In the genomic region with DNA sequence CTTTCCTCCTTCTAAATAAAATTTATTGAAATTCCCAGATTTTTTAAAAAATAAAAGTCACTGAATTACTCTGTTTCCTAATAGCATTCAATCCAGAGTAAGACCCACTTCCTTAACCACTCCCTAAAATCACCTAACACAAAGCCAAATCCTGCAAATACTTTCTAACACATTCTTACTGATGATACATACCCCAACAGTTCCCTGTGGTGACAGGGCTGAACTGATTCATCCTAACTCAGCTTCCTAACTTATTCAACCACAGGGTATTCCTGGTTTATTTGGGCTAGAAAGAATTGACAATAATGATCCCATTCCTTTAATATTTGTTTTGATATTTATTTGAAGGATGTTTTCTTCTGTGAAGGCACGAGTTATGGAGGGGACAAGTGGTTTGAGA, we compare ENCODE assay signal across 12 cellular contexts. TPM values are rescaled to one million over a fixed set of nuclear protein-coding genes. Genes with fewer than 3 reads are reported as not detected.
DNase-seq lines count a peak whose midpoint lies in the region; FAIRE-seq and TF ChIP-seq lines count a peak whose summit lies in the region.
"Had no signal": no experiment of that assay in that cellular context is flagged by ENCODE, and none has a peak within 500 bp of the region (broad histone marks: within the 10 kb centered on the region; RNA-seq: fewer than 3 reads in every experiment).

No MANE protein-coding gene starts in this region.

- H3K4me3 ChIP-seq in fibroblast of mammary gland (ENCODE audit: control insufficient read depth, low read depth, low read length) (peak overlapping the region; percentile 70), retinal pigment epithelial cell (ENCODE audit: low read length) (peak overlapping the region; percentile 86)

- H3K36me3 Mint-ChIP-seq in CD14-positive monocyte, result peaks cover 0 to 3% of the 10 kb centered on the region in 2 donors

- DNase-seq in AG20443 (ENCODE audit: low spot score) (peak; percentile 15), T1000 (lab: John Stamatoyannopoulos, UW) (peak; percentile 10), fibroblast of mammary gland (ENCODE audit: low read depth) (peak; percentile 59), retinal pigment epithelial cell (ENCODE audit: low read depth) (no peak), retina (no peak), NCI-H1694 (lab: John Stamatoyannopoulos, UW) (no peak), urothelium cell line (ENCODE audit: low spot score) (no peak), CD14-positive monocyte (ENCODE audit: low spot score) (no peak)
- DNase-seq: activated naive CD4-positive, alpha-beta T cell treated with anti-CD3 and anti-CD28 coated beads, Interleukin-2, amount 10 ng/mL, durations not matched to agents 7 days and 5 days; effector CD4-positive, alpha-beta T cell; mucosa of descending colon; NCI-H446 treated with DMSO at 0.1 percent for 48 hours had no signal

- FAIRE-seq in urothelium cell line (lab: Jason Lieb, UNC), result no peak

- peaks cover 3 to 4% (median 3%) of the 10 kb centered on the region in 3 donors for H3K27me3 Mint-ChIP-seq in CD14-positive monocyte (ENCODE audit: low read depth in 3 of 3)

- peaks cover 37 to 76% (median 69%) of the 10 kb centered on the region in 7 donors for H3K9me3 Mint-ChIP-seq in CD14-positive monocyte

- peaks cover 2% of the 10 kb centered on the region for H3K4me1 Mint-ChIP-seq in CD14-positive monocyte
- H3K4me1 Mint-ChIP-seq: activated naive CD4-positive, alpha-beta T cell treated with anti-CD3 and anti-CD28 coated beads, Interleukin-2, amount 10 ng/mL, durations not matched to agents 7 days and 5 days had no signal

- intact Hi-C loops in CD14-positive monocyte (cut with micrococcal nuclease), result no loop called here

- no peak overlapping the region for H3K4me3 Mint-ChIP-seq in CD14-positive monocyte
- H3K4me3 Mint-ChIP-seq: activated naive CD4-positive, alpha-beta T cell treated with anti-CD3 and anti-CD28 coated beads, Interleukin-2, amount 10 ng/mL, durations not matched to agents 7 days and 5 days had no signal

- H3K27ac Mint-ChIP-seq in CD14-positive monocyte, result no peak overlapping the region
- H3K27ac Mint-ChIP-seq: activated naive CD4-positive, alpha-beta T cell treated with anti-CD3 and anti-CD28 coated beads, Interleukin-2, amount 10 ng/mL, durations not matched to agents 7 days and 5 days had no signal

- TF ChIP-seq CTCF in fibroblast of mammary gland (conservative IDR thresholded peaks at IDR 0.05; ENCODE audit: control insufficient read depth, insufficient read depth, low read depth, low read length) (no peak), retinal pigment epithelial cell (conservative IDR thresholded peaks at IDR 0.05; ENCODE audit: low read depth, low read length) (no peak), CD14-positive monocyte (IDR thresholded peaks at IDR 0.05) (no peak)

RNA-seq across cellular contexts. Expression of gene ZNF300, which starts 40.7 kb away (rescaled TPM):
- under 1 TPM; 0.26 to 0.52 TPM for polyA plus RNA-seq in CD14-positive monocyte

Comparison
In these comparisons a context has a peak if more than half of its experiments do, and no peak if none do; other contexts are left out.
1. DNase-seq: peak in AG20443 (single experiment), T1000 (single experiment) and fibroblast of mammary gland (single experiment); none in retinal pigment epithelial cell (single experiment), retina (single experiment), NCI-H1694 (single experiment), urothelium cell line (single experiment) and CD14-positive monocyte (single experiment).